ENCODE assay signal across 2 cellular contexts in the genomic region with DNA sequence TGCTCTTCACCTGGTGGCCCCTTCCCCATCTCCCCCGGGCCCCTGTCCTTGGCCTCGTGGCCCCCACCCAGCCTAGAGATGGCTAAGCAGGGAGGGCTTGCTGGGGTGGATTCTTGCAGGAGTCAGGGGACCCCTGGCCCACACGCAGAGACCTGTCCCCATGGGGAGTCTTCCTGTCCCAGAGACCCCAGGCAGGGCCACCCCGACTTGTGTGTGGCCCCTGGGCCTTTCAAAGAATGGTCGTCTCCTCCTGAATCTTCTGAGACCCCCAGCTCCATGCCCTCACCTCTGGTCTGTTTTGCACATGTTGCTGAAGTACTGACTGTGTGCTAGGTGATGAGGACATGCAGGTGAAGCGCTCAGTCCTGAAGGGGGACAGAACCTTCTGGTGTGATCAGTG. TPM values are rescaled to one million over a fixed set of nuclear protein-coding genes. Genes with fewer than 3 reads are reported as not detected.
"Had no signal": no experiment of that assay in that cellular context is flagged by ENCODE, and none has a peak within 500 bp of the region (broad histone marks: within the 10 kb centered on the region; RNA-seq: fewer than 3 reads in every experiment).

No MANE protein-coding gene starts in this region.

RNA-seq across cellular contexts. Expression of a gene that starts 28.4 kb away (rescaled TPM):
- total RNA-seq: HT-29 had no signal

RNA-seq across cellular contexts. Expression of a gene that starts 58.2 kb away (rescaled TPM):
- total RNA-seq: IMR-90 had no signal
